In genomic region chr10:95693668-95694534, GRCh38 we compare ENCODE assay signal across 8 cellular contexts. TPM values are rescaled to one million over a fixed set of nuclear protein-coding genes. Genes with fewer than 3 reads are reported as not detected.
DNase-seq lines count a peak whose midpoint lies in the region; ATAC-seq lines count a peak whose summit lies in the region.

A gene with protein sequence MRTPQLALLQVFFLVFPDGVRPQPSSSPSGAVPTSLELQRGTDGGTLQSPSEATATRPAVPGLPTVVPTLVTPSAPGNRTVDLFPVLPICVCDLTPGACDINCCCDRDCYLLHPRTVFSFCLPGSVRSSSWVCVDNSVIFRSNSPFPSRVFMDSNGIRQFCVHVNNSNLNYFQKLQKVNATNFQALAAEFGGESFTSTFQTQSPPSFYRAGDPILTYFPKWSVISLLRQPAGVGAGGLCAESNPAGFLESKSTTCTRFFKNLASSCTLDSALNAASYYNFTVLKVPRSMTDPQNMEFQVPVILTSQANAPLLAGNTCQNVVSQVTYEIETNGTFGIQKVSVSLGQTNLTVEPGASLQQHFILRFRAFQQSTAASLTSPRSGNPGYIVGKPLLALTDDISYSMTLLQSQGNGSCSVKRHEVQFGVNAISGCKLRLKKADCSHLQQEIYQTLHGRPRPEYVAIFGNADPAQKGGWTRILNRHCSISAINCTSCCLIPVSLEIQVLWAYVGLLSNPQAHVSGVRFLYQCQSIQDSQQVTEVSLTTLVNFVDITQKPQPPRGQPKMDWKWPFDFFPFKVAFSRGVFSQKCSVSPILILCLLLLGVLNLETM (minus strand): TSS chr10:95693927. CDS start chr10:95693899, 28 bp downstream.

- H3K4me1 Mint-ChIP-seq in effector memory CD8-positive, alpha-beta T cell (ENCODE audit: low read depth in 2 of 2), result peaks cover 25 to 36% of the 10 kb centered on the region in 2 donors
- H3K4me1 Mint-ChIP-seq in memory B cell, result peaks cover 46% of the 10 kb centered on the region

- peak within 1 kb of the TSS; percentile 98 to 99 for H3K27ac Mint-ChIP-seq in effector memory CD8-positive, alpha-beta T cell
- H3K27ac Mint-ChIP-seq in memory B cell, result peak within 1 kb of the TSS; percentile 96

- peak; percentile 97 for ATAC-seq in GM19468 (IDR thresholded peaks at IDR 0.05; ENCODE audit: extremely low read depth, unreplicated experiment)
- ATAC-seq in effector memory CD8-positive, alpha-beta T cell (replicated peaks), result peak; percentile 96
- ATAC-seq in memory B cell (ENCODE audit: low read depth), result peak; percentile 92

- H3K9me3 Mint-ChIP-seq in effector memory CD8-positive, alpha-beta T cell, result no peaks in the 10 kb centered on the region
- H3K9me3 Mint-ChIP-seq in memory B cell, result peaks cover 3% of the 10 kb centered on the region

- peaks cover 0 to 13% of the 10 kb centered on the region in 2 donors for H3K27me3 Mint-ChIP-seq in effector memory CD8-positive, alpha-beta T cell
- H3K27me3 Mint-ChIP-seq in memory B cell, result no peaks in the 10 kb centered on the region

- H3K4me3 Mint-ChIP-seq in effector memory CD8-positive, alpha-beta T cell, result peak within 1 kb of the TSS; percentile 90 to 99
- H3K4me3 Mint-ChIP-seq in memory B cell, result peak within 1 kb of the TSS; percentile 96

- peaks cover 40% of the 10 kb centered on the region for H3K36me3 Mint-ChIP-seq in effector memory CD8-positive, alpha-beta T cell (ENCODE audit: insufficient read depth)
- peaks cover 17% of the 10 kb centered on the region for H3K36me3 Mint-ChIP-seq in memory B cell

- DNase-seq in COLO829 (ENCODE audit: low spot score), result peak; percentile 98
- peak; percentile 99 for DNase-seq in HT-29 (ENCODE audit: low spot score)
- peak; percentile 99 for DNase-seq in NOMO-1 (lab: John Stamatoyannopoulos, UW; ENCODE audit: unreplicated experiment in 2 of 2)
- peak; percentile 94 to 96 for DNase-seq in activated CD8-positive, alpha-beta memory T cell treated with anti-CD3 and anti-CD28 coated beads for 4 hours (ENCODE audit: low read depth in 2 of 2)
- DNase-seq in effector memory CD8-positive, alpha-beta T cell, result peak; percentile 97 to 99 (median 98)
- DNase-seq in memory B cell (ENCODE audit: low spot score in 2 of 2), result peak; percentile 98 to 99
- DNase-seq in stimulated activated CD8-positive, alpha-beta memory T cell treated with anti-CD3 and anti-CD28 coated beads, Interleukin-12 subunit alpha, Interleukin-12 subunit beta, amount 100 ng/mL, for 4 hours (ENCODE audit: low read depth), result peak; percentile 91

RNA-seq across cellular contexts. Expression of the gene that starts here (rescaled TPM):
- 16.4 and 19.1 TPM in 2 replicates for total RNA-seq in HT-29 (2014; rRNA removed; shearing (Covaris generic))

Comparison
In these comparisons a context has a peak if more than half of its experiments do, and no peak if none do; other contexts are left out.
1. Peak in every context shown above with its lines: DNase-seq and ATAC-seq.